Comparison of ENCODE assay signal across 1 cellular context in the genomic region with DNA sequence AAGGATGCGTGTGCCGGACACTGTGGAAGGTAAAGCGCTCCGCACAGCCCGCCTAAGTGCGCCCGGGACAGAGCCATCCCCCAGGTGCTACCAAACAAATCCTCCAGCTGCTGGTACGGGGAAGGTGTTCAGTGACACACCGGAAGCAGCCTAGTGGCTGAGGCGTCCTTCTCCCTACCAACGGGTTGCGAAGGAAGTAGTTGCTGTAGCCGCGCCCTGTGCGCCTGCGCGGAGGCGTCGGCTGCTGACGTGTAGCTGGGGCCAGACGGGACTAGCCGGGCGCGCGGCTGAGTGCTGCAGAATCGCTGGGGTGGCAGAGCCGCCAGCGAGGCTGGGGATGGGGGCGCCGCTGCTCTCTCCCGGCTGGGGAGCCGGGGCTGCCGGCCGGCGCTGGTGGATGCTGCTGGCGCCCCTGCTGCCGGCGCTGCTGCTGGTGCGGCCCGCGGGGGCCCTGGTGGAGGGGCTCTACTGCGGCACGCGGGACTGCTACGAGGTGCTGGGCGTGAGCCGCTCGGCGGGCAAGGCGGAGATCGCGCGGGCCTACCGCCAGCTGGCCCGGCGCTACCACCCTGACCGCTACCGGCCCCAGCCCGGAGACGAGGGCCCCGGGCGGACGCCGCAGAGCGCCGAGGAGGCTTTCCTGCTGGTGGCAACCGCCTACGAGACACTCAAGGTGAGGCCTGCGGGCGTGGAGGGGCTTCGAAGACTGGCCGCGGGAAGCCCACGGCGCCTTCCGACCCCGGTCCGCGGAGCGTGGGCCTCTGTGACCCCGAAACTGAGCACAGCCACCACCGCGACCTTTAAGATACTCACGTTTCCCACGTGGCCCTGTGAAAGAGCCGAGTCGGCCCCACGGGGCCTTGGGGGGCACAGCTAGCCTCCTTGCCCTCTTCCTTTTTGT.
TF ChIP-seq lines count a peak whose summit lies in the region.

Gene DNAJC25 (plus strand): TSS at position 264 of the 901 bp plus-strand sequence. CDS start 74 bp downstream, at position 338.

TF ChIP-seq in SK-N-SH, 30 proteins besides CTCF, POLR2A, EP300 and RAD21 (continued from another document):
- TF ChIP-seq, protein P1, sequence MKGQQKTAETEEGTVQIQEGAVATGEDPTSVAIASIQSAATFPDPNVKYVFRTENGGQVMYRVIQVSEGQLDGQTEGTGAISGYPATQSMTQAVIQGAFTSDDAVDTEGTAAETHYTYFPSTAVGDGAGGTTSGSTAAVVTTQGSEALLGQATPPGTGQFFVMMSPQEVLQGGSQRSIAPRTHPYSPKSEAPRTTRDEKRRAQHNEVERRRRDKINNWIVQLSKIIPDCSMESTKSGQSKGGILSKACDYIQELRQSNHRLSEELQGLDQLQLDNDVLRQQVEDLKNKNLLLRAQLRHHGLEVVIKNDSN (IDR thresholded peaks at IDR 0.05; ENCODE audit: borderline replicate concordance, low read depth): no peak
- TF ChIP-seq NFIC (IDR thresholded peaks at IDR 0.05; ENCODE audit: borderline replicate concordance): no peak; the same call in 1 of the 2 replicates
- peak; percentile 96 for TF ChIP-seq POLR2AphosphoS5 (IDR thresholded peaks at IDR 0.05; ENCODE audit: low read depth, low read length)
- TF ChIP-seq GABPA (IDR thresholded peaks at IDR 0.05; ENCODE audit: low read depth): peak; percentile 93
- peak; percentile 75 for TF ChIP-seq RCOR1 (IDR thresholded peaks at IDR 0.05; ENCODE audit: low read length)
- peak; percentile 79; the same call in 1 of the 2 replicates for TF ChIP-seq ELF1 (IDR thresholded peaks at IDR 0.05)
- peak; percentile 67; the same call in 1 of the 2 replicates for TF ChIP-seq YY1 (IDR thresholded peaks at IDR 0.05; ENCODE audit: low read depth)
- TF ChIP-seq NRF1 (IDR thresholded peaks at IDR 0.05; ENCODE audit: low read depth, low read length): peak; percentile 91
- TF ChIP-seq EZH2phosphoT487 (IDR thresholded peaks at IDR 0.05; ENCODE audit: borderline replicate concordance, low read depth): no peak
- TF ChIP-seq TCF12 (IDR thresholded peaks at IDR 0.05): peak; percentile 54; the same call in 1 of the 2 replicates
- peak; percentile 97 for TF ChIP-seq TAF1 (IDR thresholded peaks at IDR 0.05; ENCODE audit: borderline replicate concordance, low read depth, low read length)
- peak; percentile 96 for TF ChIP-seq MXI1 (IDR thresholded peaks at IDR 0.05; ENCODE audit: low read depth, low read length)
- TF ChIP-seq, protein P2, sequence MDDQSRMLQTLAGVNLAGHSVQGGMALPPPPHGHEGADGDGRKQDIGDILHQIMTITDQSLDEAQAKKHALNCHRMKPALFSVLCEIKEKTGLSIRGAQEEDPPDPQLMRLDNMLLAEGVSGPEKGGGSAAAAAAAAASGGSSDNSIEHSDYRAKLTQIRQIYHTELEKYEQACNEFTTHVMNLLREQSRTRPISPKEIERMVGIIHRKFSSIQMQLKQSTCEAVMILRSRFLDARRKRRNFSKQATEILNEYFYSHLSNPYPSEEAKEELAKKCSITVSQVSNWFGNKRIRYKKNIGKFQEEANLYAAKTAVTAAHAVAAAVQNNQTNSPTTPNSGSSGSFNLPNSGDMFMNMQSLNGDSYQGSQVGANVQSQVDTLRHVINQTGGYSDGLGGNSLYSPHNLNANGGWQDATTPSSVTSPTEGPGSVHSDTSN (IDR thresholded peaks at IDR 0.05): no peak
